In genomic region chr9:125522328-125522725, GRCh38 we compare ENCODE assay signal across 8 cellular contexts.
DNase-seq lines count a peak whose midpoint lies in the region; ATAC-seq and TF ChIP-seq lines count a peak whose summit lies in the region.

No MANE protein-coding gene starts in this region.

- H3K4me1 ChIP-seq in A673 (ENCODE audit: insufficient read depth, low read length, poor library complexity, severe bottlenecking) (peaks cover 33% of the 10 kb centered on the region), foreskin keratinocyte (peaks cover 25% of the 10 kb centered on the region)

- no peak for TF ChIP-seq CTCF in A673 (conservative IDR thresholded peaks at IDR 0.05; ENCODE audit: low read depth, low read length)
- TF ChIP-seq CTCF in foreskin keratinocyte (conservative IDR thresholded peaks at IDR 0.05): no peak
- no peak for TF ChIP-seq CTCF in osteocyte (IDR thresholded peaks at IDR 0.05)

- no peak overlapping the region for H3K4me3 Mint-ChIP-seq in activated CD4-positive, alpha-beta memory T cell treated with anti-CD3 and anti-CD28 coated beads, Interleukin-2, amount 10 ng/mL, durations not matched to agents 7 days and 5 days
- H3K4me3 Mint-ChIP-seq in osteocyte (ENCODE audit: unreplicated experiment): no peak overlapping the region

- DNase-seq in A673 (ENCODE audit: low spot score) (peak; percentile 46), GM04504 (ENCODE audit: low read depth) (peak; percentile 37), foreskin keratinocyte (peak in 1 of 2 donors; percentile 64), osteocyte (ENCODE audit: extremely low spot score, unreplicated experiment) (no peak), middle frontal gyrus (ENCODE audit: extremely low spot score, low spot score) (no peak)
- DNase-seq in activated CD4-positive, alpha-beta memory T cell treated with anti-CD3 and anti-CD28 coated beads, Interleukin-2, amount 10 ng/mL, durations not matched to agents 7 days and 5 days: no peak

- BruUV-seq in A673 (replicated peaks; lab: Mats Ljungman, UMichigan): no TSS peak

- H3K9me3 Mint-ChIP-seq in activated CD4-positive, alpha-beta memory T cell treated with anti-CD3 and anti-CD28 coated beads, Interleukin-2, amount 10 ng/mL, durations not matched to agents 7 days and 5 days: no peaks in the 10 kb centered on the region
- H3K9me3 Mint-ChIP-seq in osteocyte (ENCODE audit: unreplicated experiment): no peaks in the 10 kb centered on the region

- CTCF ChIA-PET in A673 (lab: Charles Lee): no interaction called here
- CTCF ChIA-PET in activated CD4-positive, alpha-beta memory T cell treated with anti-CD3 and anti-CD28 coated beads, Interleukin-2, amount 10 ng/mL, durations not matched to agents 7 days and 5 days (lab: Charles Lee): interaction anchor here (0.8 to 1.5 kb wide), 3 partner anchors 9 to 114 kb away, joined by 3 to 4 read pairs (median 3); no protein-coding TSS in a partner anchor

- POLR2A ChIA-PET in A673 (lab: Charles Lee; ENCODE audit: low non-redundant PET): no interaction called here
- POLR2A ChIA-PET in activated CD4-positive, alpha-beta memory T cell treated with anti-CD3 and anti-CD28 coated beads, Interleukin-2, amount 10 ng/mL, durations not matched to agents 7 days and 5 days (lab: Charles Lee): interaction anchor here (0.9 to 1.8 kb wide), 6 partner anchors 8 to 281 kb away, joined by 3 to 15 read pairs (median 4); partner anchors contain the start of gene MAPKAP1

- no peak overlapping the region for H3K4me3 ChIP-seq in A673 (ENCODE audit: low read depth, low read length, poor library complexity, severe bottlenecking)

- H3K27me3 ChIP-seq in A673 (replicated peaks; ENCODE audit: insufficient read depth, low read depth, low read length, poor library complexity) (no peaks in the 10 kb centered on the region), foreskin keratinocyte (no peaks in the 10 kb centered on the region)

- no peaks in the 10 kb centered on the region for H3K27me3 Mint-ChIP-seq in activated CD4-positive, alpha-beta memory T cell treated with anti-CD3 and anti-CD28 coated beads, Interleukin-2, amount 10 ng/mL, durations not matched to agents 7 days and 5 days
- no peaks in the 10 kb centered on the region for H3K27me3 Mint-ChIP-seq in osteocyte (ENCODE audit: unreplicated experiment)

- H3K27ac ChIP-seq in A673 (ENCODE audit: low read depth, low read length, poor library complexity, severe bottlenecking) (no peak overlapping the region), foreskin keratinocyte (peak overlapping the region; percentile 85)

- peak overlapping the region; percentile 89 for H3K27ac Mint-ChIP-seq in activated CD4-positive, alpha-beta memory T cell treated with anti-CD3 and anti-CD28 coated beads, Interleukin-2, amount 10 ng/mL, durations not matched to agents 7 days and 5 days
- no peak overlapping the region for H3K27ac Mint-ChIP-seq in osteocyte (ENCODE audit: unreplicated experiment)

- peaks cover 39% of the 10 kb centered on the region for H3K4me1 Mint-ChIP-seq in activated CD4-positive, alpha-beta memory T cell treated with anti-CD3 and anti-CD28 coated beads, Interleukin-2, amount 10 ng/mL, durations not matched to agents 7 days and 5 days
- H3K4me1 Mint-ChIP-seq in osteocyte (ENCODE audit: unreplicated experiment): peaks cover 42% of the 10 kb centered on the region

- no peaks in the 10 kb centered on the region for H3K9me3 ChIP-seq in A673 (ENCODE audit: low read depth, low read length, poor library complexity, severe bottlenecking)

- intact Hi-C loops in A673 (cut with micrococcal nuclease; ENCODE audit: unreplicated experiment): no loop called here

- H3K36me3 ChIP-seq in A673 (ENCODE audit: insufficient read depth, low read length, poor library complexity, severe bottlenecking): no peaks in the 10 kb centered on the region

- ATAC-seq in foreskin keratinocyte: no peak
- no peak for ATAC-seq in HG02798 (IDR thresholded peaks at IDR 0.05; ENCODE audit: poor library complexity, unreplicated experiment)
- no peak for ATAC-seq in GM21619 (IDR thresholded peaks at IDR 0.05; ENCODE audit: unreplicated experiment)

- peaks cover 16% of the 10 kb centered on the region for H3K36me3 Mint-ChIP-seq in activated CD4-positive, alpha-beta memory T cell treated with anti-CD3 and anti-CD28 coated beads, Interleukin-2, amount 10 ng/mL, durations not matched to agents 7 days and 5 days (ENCODE audit: low read depth)
- H3K36me3 Mint-ChIP-seq in osteocyte (ENCODE audit: unreplicated experiment): no peaks in the 10 kb centered on the region

Comparison
In these comparisons a context has a peak if more than half of its experiments do, and no peak if none do; other contexts are left out.
1. DNase-seq: peak in A673 (single experiment) and GM04504 (single experiment); none in activated CD4-positive, alpha-beta memory T cell treated with anti-CD3 and anti-CD28 coated beads, Interleukin-2, amount 10 ng/mL, durations not matched to agents 7 days and 5 days (single experiment), osteocyte (single experiment) and middle frontal gyrus (single experiment).